Comparison of ENCODE assay signal across 9 cellular contexts in the genomic region with DNA sequence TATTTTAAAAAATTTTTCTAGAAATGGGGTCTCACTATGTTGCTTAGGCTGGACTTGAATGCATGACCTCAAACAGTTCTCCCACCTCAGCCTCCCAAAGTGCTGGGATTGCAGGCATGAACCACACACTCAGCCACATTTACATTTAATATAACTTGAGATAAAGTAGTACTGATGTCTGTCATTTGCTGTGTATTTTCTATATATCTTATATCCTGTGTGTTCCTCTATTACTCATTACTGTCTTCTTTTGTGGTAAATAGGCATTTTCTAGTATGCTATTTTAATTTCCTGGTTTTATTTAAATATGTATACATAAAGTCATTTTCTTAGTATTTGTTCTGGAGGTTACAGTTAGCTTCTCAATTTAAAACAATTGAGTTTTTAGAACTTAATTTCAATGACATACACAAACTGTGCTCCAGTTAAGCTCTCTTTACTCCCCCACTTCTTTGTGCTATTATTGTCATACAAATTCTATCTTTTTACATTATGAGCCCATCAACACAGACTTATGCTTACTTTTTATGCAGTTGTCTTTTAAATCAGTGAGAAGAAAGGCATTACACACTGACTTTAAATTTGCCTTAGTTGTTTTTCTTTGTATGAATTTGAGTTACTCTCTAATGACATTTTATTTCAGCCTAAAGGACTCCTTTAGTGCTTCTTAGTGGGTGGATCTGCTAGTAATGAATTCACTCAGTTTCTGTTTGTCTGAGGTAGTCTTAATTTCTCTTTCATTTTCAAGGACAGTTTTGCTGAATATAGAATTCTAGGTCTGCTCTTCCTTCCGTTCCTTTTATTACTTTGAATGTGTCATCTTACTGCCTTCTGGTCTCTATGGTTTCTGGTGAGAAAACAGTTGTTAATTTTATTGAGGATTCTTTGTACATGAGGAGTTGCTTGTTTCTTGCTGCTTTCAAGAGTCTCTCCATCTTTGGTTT. TPM values are rescaled to one million over a fixed set of nuclear protein-coding genes. Genes with fewer than 3 reads are reported as not detected.
DNase-seq lines count a peak whose midpoint lies in the region; ATAC-seq and TF ChIP-seq lines count a peak whose summit lies in the region.
"Had no signal": no experiment of that assay in that cellular context is flagged by ENCODE, and none has a peak within 500 bp of the region (broad histone marks: within the 10 kb centered on the region; RNA-seq: fewer than 3 reads in every experiment).

No MANE protein-coding gene starts in this region.

- peaks cover 24% of the 10 kb centered on the region for H3K36me3 Mint-ChIP-seq in activated CD4-positive, alpha-beta T cell treated with anti-CD3 and anti-CD28 coated beads, Interleukin-2, amount 10 ng/mL, durations not matched to agents 7 days and 5 days (ENCODE audit: low read depth)
- peaks cover 4 to 40% (median 10%) of the 10 kb centered on the region in 5 donors for H3K36me3 Mint-ChIP-seq in naive thymus-derived CD4-positive, alpha-beta T cell
- no peaks in the 10 kb centered on the region for H3K36me3 Mint-ChIP-seq in CD14-positive monocyte

- no peaks in the 10 kb centered on the region for H3K36me3 ChIP-seq in naive thymus-derived CD4-positive, alpha-beta T cell (ENCODE audit: control insufficient read depth in 2 of 3, insufficient read depth in 3 of 3, low read length in 3 of 3)
- H3K36me3 ChIP-seq in ovary: no peaks in the 10 kb centered on the region
- H3K36me3 ChIP-seq: neutrophil had no signal

- TF ChIP-seq POLR2A in ovary (IDR thresholded peaks at IDR 0.05): no peak

- H3K9me3 ChIP-seq in naive thymus-derived CD4-positive, alpha-beta T cell (ENCODE audit: control insufficient read depth in 2 of 3, low read length in 3 of 3): peaks cover 0 to 6% (median 0%) of the 10 kb centered on the region in 3 experiments
- H3K9me3 ChIP-seq in ovary: no peaks in the 10 kb centered on the region
- H3K9me3 ChIP-seq: neutrophil had no signal

- H3K9me3 Mint-ChIP-seq in activated CD4-positive, alpha-beta T cell treated with anti-CD3 and anti-CD28 coated beads, Interleukin-2, amount 10 ng/mL, durations not matched to agents 7 days and 5 days: peaks cover 36% of the 10 kb centered on the region
- H3K9me3 Mint-ChIP-seq in naive thymus-derived CD4-positive, alpha-beta T cell: peaks cover 0 to 25% (median 18%) of the 10 kb centered on the region in 11 donors
- H3K9me3 Mint-ChIP-seq in CD14-positive monocyte: peaks cover 15 to 32% (median 22%) of the 10 kb centered on the region in 7 donors

- H3K27me3 Mint-ChIP-seq in activated CD4-positive, alpha-beta T cell treated with anti-CD3 and anti-CD28 coated beads, Interleukin-2, amount 10 ng/mL, durations not matched to agents 7 days and 5 days: no peaks in the 10 kb centered on the region
- no peaks in the 10 kb centered on the region for H3K27me3 Mint-ChIP-seq in naive thymus-derived CD4-positive, alpha-beta T cell
- H3K27me3 Mint-ChIP-seq in CD14-positive monocyte (ENCODE audit: low read depth in 3 of 3): peaks cover 0 to 2% (median 0%) of the 10 kb centered on the region in 3 donors

- H3K4me3 Mint-ChIP-seq in activated CD4-positive, alpha-beta T cell treated with anti-CD3 and anti-CD28 coated beads, Interleukin-2, amount 10 ng/mL, durations not matched to agents 7 days and 5 days: peak overlapping the region; percentile 28
- peak overlapping the region in 1 of 10 donors; percentile 74 for H3K4me3 Mint-ChIP-seq in naive thymus-derived CD4-positive, alpha-beta T cell
- H3K4me3 Mint-ChIP-seq in CD14-positive monocyte: no peak overlapping the region

- CTCF ChIA-PET in activated CD4-positive, alpha-beta T cell treated with anti-CD3 and anti-CD28 coated beads, Interleukin-2, amount 10 ng/mL, durations not matched to agents 7 days and 5 days (lab: Charles Lee): interaction anchor here (1.0 kb wide), 1 partner anchor 8 kb away, joined by 4 read pairs; no protein-coding TSS in a partner anchor
- CTCF ChIA-PET in naive thymus-derived CD4-positive, alpha-beta T cell (lab: Charles Lee): no interaction called here

- intact Hi-C loops in naive thymus-derived CD4-positive, alpha-beta T cell (cut with micrococcal nuclease): loop anchor here in 1 of 2 donors (1.0 to 5.0 kb wide), 5 partner anchors 10 to 441 kb away; a partner anchor contains a TSS
- intact Hi-C loops in CD14-positive monocyte (cut with micrococcal nuclease) (loop anchor here in 1 of 2 donors (5.0 kb wide), 1 partner anchor 34 kb away; no protein-coding TSS in a partner anchor), ovary (cut with DNase I) (no loop called here)

- no peak for DNase-seq in activated CD4-positive, alpha-beta T cell treated with anti-CD3 and anti-CD28 coated beads, Interleukin-2, amount 10 ng/mL, durations not matched to agents 7 days and 5 days
- no peak for DNase-seq in activated CD4-positive, alpha-beta T cell treated with anti-CD3 and anti-CD28 coated beads, Interleukin-2, amount 50 U/mL, for 1 hour
- peak in 1 of 9 donors; percentile 40 for DNase-seq in naive thymus-derived CD4-positive, alpha-beta T cell
- no peak for DNase-seq in NCI-H748 treated with DMSO at 0.1 percent for 48 hours (lab: John Stamatoyannopoulos, UW)
- no peak for DNase-seq in CD14-positive monocyte (ENCODE audit: low spot score)
- DNase-seq in ovary: no peak

- H3K4me1 Mint-ChIP-seq in activated CD4-positive, alpha-beta T cell treated with anti-CD3 and anti-CD28 coated beads, Interleukin-2, amount 10 ng/mL, durations not matched to agents 7 days and 5 days: peaks cover 25% of the 10 kb centered on the region
- peaks cover 0 to 35% (median 5%) of the 10 kb centered on the region in 7 donors for H3K4me1 Mint-ChIP-seq in naive thymus-derived CD4-positive, alpha-beta T cell
- peaks cover 9% of the 10 kb centered on the region for H3K4me1 Mint-ChIP-seq in CD14-positive monocyte

- H3K27ac ChIP-seq in naive thymus-derived CD4-positive, alpha-beta T cell (ENCODE audit: low read depth, low read length): no peak overlapping the region
- no peak overlapping the region for H3K27ac ChIP-seq in ovary
- H3K27ac ChIP-seq: neutrophil had no signal

- 69 to 82% (median 72%) methylated on average over 1 of the region's 1 CpG for WGBS in ovary, 3 donors

- no peaks in the 10 kb centered on the region for H3K4me1 ChIP-seq in naive thymus-derived CD4-positive, alpha-beta T cell (ENCODE audit: control insufficient read depth in 2 of 2, insufficient read depth in 2 of 2, low read length in 2 of 2)
- no peaks in the 10 kb centered on the region for H3K4me1 ChIP-seq in ovary (ENCODE audit: insufficient read depth)

- ATAC-seq in GM21825 (IDR thresholded peaks at IDR 0.05; ENCODE audit: unreplicated experiment) (peak; percentile 58), HG03558 (IDR thresholded peaks at IDR 0.05; ENCODE audit: extremely low read depth, unreplicated experiment) (peak; percentile 49)
- peak; percentile 82 for ATAC-seq in naive thymus-derived CD4-positive, alpha-beta T cell

- no peak overlapping the region for H3K4me3 ChIP-seq in naive thymus-derived CD4-positive, alpha-beta T cell (ENCODE audit: low read length)
- H3K4me3 ChIP-seq in ovary: no peak overlapping the region

- TF ChIP-seq CTCF in CD14-positive monocyte (IDR thresholded peaks at IDR 0.05) (no peak), ovary (IDR thresholded peaks at IDR 0.05) (no peak)

- no peak for TF ChIP-seq EP300 in ovary (IDR thresholded peaks at IDR 0.05)

- no peaks in the 10 kb centered on the region for H3K27me3 ChIP-seq in naive thymus-derived CD4-positive, alpha-beta T cell (ENCODE audit: control insufficient read depth in 2 of 2, insufficient read depth in 2 of 2, low read length in 2 of 2)
- no peaks in the 10 kb centered on the region for H3K27me3 ChIP-seq in ovary
- H3K27me3 ChIP-seq: neutrophil had no signal

- POLR2A ChIA-PET in activated CD4-positive, alpha-beta T cell treated with anti-CD3 and anti-CD28 coated beads, Interleukin-2, amount 10 ng/mL, durations not matched to agents 7 days and 5 days (lab: Charles Lee): no interaction called here
- POLR2A ChIA-PET in naive thymus-derived CD4-positive, alpha-beta T cell (lab: Charles Lee): interaction anchor here (0.6 kb wide), 1 partner anchor 319 kb away, joined by 3 read pairs; no protein-coding TSS in a partner anchor

- peak overlapping the region; percentile 81 for H3K27ac Mint-ChIP-seq in activated CD4-positive, alpha-beta T cell treated with anti-CD3 and anti-CD28 coated beads, Interleukin-2, amount 10 ng/mL, durations not matched to agents 7 days and 5 days
- H3K27ac Mint-ChIP-seq in naive thymus-derived CD4-positive, alpha-beta T cell: peak overlapping the region in 6 of 9 donors; percentile 1 to 92 (median 8)
- no peak overlapping the region for H3K27ac Mint-ChIP-seq in CD14-positive monocyte

RNA-seq across cellular contexts. Expression of a gene that starts 6.2 kb away (rescaled TPM):
- total RNA-seq in activated CD4-positive, alpha-beta T cell treated with anti-CD3 and anti-CD28 coated beads, Interleukin-2, amount 10 ng/mL, durations not matched to agents 7 days and 5 days: 100 to 1,000 TPM; 140 to 165 TPM
- total RNA-seq in naive thymus-derived CD4-positive, alpha-beta T cell: 100 to 1,000 TPM; 126 to 165 (median 157) TPM
- polyA plus RNA-seq in naive thymus-derived CD4-positive, alpha-beta T cell: 10 to 100 TPM; 51.4 to 75.4 TPM
- polyA plus RNA-seq in CD14-positive monocyte: 10 to 100 TPM; 13.7 to 20.7 TPM
- total RNA-seq in ovary: 10 to 100 TPM; 13.1 to 25.8 (median 18.6) TPM
- polyA plus RNA-seq in ovary: 10 to 100 TPM in 1 of 2 donors, 1 to 10 TPM in 1; 7.5 to 12.8 TPM

Comparison
In these comparisons a context has a peak if more than half of its experiments do, and no peak if none do; other contexts are left out.
1. H3K27ac Mint-ChIP-seq: peak in activated CD4-positive, alpha-beta T cell treated with anti-CD3 and anti-CD28 coated beads, Interleukin-2, amount 10 ng/mL, durations not matched to agents 7 days and 5 days (single experiment) and naive thymus-derived CD4-positive, alpha-beta T cell (6 of 9); none in CD14-positive monocyte (0 of 7).
2. RNA of a gene that starts 6.2 kb away (total RNA-seq): 140 to 165 TPM in activated CD4-positive, alpha-beta T cell treated with anti-CD3 and anti-CD28 coated beads, Interleukin-2, amount 10 ng/mL, durations not matched to agents 7 days and 5 days and 126 to 165 TPM in naive thymus-derived CD4-positive, alpha-beta T cell; 13.1 to 25.8 TPM in ovary; every median in the first group is over 4 times any median in the second.
3. Peak in every context shown above with its lines, with median percentiles within 50 percentile points of each other: ATAC-seq.